Comparison of ENCODE assay signal across 16 cellular contexts in the genomic region with DNA sequence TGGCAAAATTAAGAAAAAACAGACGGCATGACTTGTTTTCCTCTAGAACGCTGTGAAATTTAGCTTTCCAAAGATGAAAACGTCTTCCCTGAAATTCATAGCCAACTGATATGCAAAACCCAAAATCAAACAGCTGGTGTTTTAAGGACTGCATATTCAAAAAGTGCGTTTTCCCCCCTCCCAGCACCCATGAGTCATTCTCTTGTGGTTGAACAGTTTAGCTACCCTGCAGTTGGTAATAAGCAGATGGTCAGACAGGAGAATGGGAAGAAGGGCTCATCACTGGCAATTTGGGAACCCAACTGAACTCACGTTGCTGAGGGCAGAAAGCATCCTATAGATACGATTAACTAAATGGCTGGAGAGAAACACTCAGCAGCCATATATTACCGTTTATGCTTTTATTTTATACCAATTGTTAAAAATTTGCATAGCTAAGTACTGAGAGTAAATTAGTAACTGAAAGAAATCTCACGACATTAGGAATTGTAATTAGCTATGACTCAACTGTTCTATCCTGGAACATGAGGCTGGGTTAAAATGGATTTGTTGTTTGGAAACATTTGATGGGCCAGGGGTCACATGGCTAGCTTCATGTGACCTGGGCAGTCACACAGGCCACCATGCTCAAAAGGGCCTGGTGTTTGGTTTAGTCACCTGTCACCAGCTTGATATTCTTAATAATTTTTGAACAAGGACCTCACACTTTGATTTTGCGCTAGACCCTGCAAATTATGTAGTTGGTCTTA.
A peak's percentile ranks its signal among the peaks of the same experiment; 100 is the strongest.
DNase-seq lines count a peak whose midpoint lies in the region; ATAC-seq and TF ChIP-seq lines count a peak whose summit lies in the region.
"Had no signal": no experiment of that assay in that cellular context is flagged by ENCODE, and none has a peak within 500 bp of the region (broad histone marks: within the 10 kb centered on the region; RNA-seq: fewer than 3 reads in every experiment).

No MANE protein-coding gene starts in this region.

- peak overlapping the region in 1 of 5 experiments; percentile 31 for H3K4me3 Mint-ChIP-seq in brain

- peaks cover 20% of the 10 kb centered on the region for H3K4me1 ChIP-seq in osteoblast (ENCODE audit: insufficient read depth, low read length)
- H3K4me1 ChIP-seq: colonic mucosa, gastrocnemius medialis, SJSA1 had no signal

- no peak overlapping the region for H3K27ac ChIP-seq in osteoblast (ENCODE audit: low read depth, low read length)
- H3K27ac ChIP-seq: colonic mucosa, gastrocnemius medialis, KMS-11, neutrophil, SJSA1 had no signal

- peaks cover 42% of the 10 kb centered on the region for H3K4me1 Mint-ChIP-seq in brain

- H3K79me2 ChIP-seq in osteoblast (ENCODE audit: insufficient read depth, low read length): no peaks in the 10 kb centered on the region

- H4K20me1 ChIP-seq in osteoblast (ENCODE audit: insufficient read depth, low read length): no peaks in the 10 kb centered on the region

- peak overlapping the region in 3 of 5 experiments; percentile 59 to 72 (median 72) for H3K27ac Mint-ChIP-seq in brain

- DNase-seq in EH (ENCODE audit: low read depth): peak; percentile 86
- peak; percentile 88 for DNase-seq in NCI-H2171 (lab: John Stamatoyannopoulos, UW)
- no peak for DNase-seq in osteoblast (ENCODE audit: insufficient read length, low spot score, missing footprints)
- DNase-seq in SHP77 treated with DMSO at 0.1 percent for 48 hours (lab: John Stamatoyannopoulos, UW): no peak
- no peak for DNase-seq in mesenteric fat pad (ENCODE audit: low spot score)
- no peak for DNase-seq in SK-N-DZ (ENCODE audit: low spot score)
- DNase-seq: activated CD4-positive, alpha-beta T cell treated with anti-CD3 and anti-CD28 coated beads for 4 hours; colonic mucosa; gastrocnemius medialis had no signal

- no peak overlapping the region for H2AFZ ChIP-seq in osteoblast (ENCODE audit: low read length)

- peaks cover 31% of the 10 kb centered on the region for H3K36me3 Mint-ChIP-seq in brain

- H3K4me2 ChIP-seq in osteoblast (ENCODE audit: insufficient read depth, low read length): peak overlapping the region; percentile 8
- H3K4me2 ChIP-seq: KMS-11 had no signal

- TF ChIP-seq CTCF in brain (conservative IDR thresholded peaks at IDR 0.05) (no peak), osteoblast (IDR thresholded peaks at IDR 0.05; ENCODE audit: extremely low read depth, low read depth, low read length) (no peak)

- no peaks in the 10 kb centered on the region for H3K27me3 Mint-ChIP-seq in brain

- H3K27me3 ChIP-seq in osteoblast (ENCODE audit: insufficient read depth, low read length): no peaks in the 10 kb centered on the region
- H3K27me3 ChIP-seq: colonic mucosa, gastrocnemius medialis, neutrophil had no signal

- H3K9me3 ChIP-seq in osteoblast (ENCODE audit: low read depth, low read length): no peaks in the 10 kb centered on the region
- H3K9me3 ChIP-seq: colonic mucosa, gastrocnemius medialis, neutrophil, SJSA1 had no signal

- H3K4me3 ChIP-seq in osteoblast (ENCODE audit: insufficient read depth, low read length): no peak overlapping the region
- H3K4me3 ChIP-seq: colonic mucosa, gastrocnemius medialis, SJSA1 had no signal

- H3K36me3 ChIP-seq in osteoblast (ENCODE audit: insufficient read depth, low read length): no peaks in the 10 kb centered on the region
- H3K36me3 ChIP-seq: colonic mucosa, gastrocnemius medialis, neutrophil, SJSA1 had no signal

- no peak for ATAC-seq in HG03521 (IDR thresholded peaks at IDR 0.05; ENCODE audit: unreplicated experiment)
- ATAC-seq: gastrocnemius medialis, HCT116, left lobe of liver had no signal

- peaks cover 0 to 27% (median 15%) of the 10 kb centered on the region in 5 experiments for H3K9me3 Mint-ChIP-seq in brain

Comparison
In these comparisons a context has a peak if more than half of its experiments do, and no peak if none do; other contexts are left out.
1. DNase-seq: peak in EH (single experiment) and NCI-H2171 (single experiment); none in osteoblast (single experiment), SHP77 treated with DMSO at 0.1 percent for 48 hours (single experiment), mesenteric fat pad (single experiment) and SK-N-DZ (single experiment).